ENCODE assay signal across 1 cellular context in genomic region chr5:76372320-76373054, GRCh38.
TF ChIP-seq lines count a peak whose summit lies in the region.

No MANE protein-coding gene starts in this region.

TF ChIP-seq in K562, 482 proteins besides CTCF, POLR2A, EP300 and RAD21 (continued from another document):
- TF ChIP-seq ARID4B (CRISPR knock-in tag; IDR thresholded peaks at IDR 0.05) (no peak), GTF3C2 (IDR thresholded peaks at IDR 0.05; ENCODE audit: borderline replicate concordance, extremely low read depth, insufficient read length) (no peak), PTRF (tag; IDR thresholded peaks at IDR 0.05) (no peak), NCOA4 (IDR thresholded peaks at IDR 0.05; ENCODE audit: partially characterized antibody) (no peak), CHD7 (IDR thresholded peaks at IDR 0.05; ENCODE audit: low read depth, low read length) (no peak), ZNF699 (CRISPR knock-in tag; IDR thresholded peaks at IDR 0.05; ENCODE audit: insufficient replicate concordance) (no peak), THRAP3 (IDR thresholded peaks at IDR 0.05; ENCODE audit: borderline replicate concordance) (no peak), MITF (IDR thresholded peaks at IDR 0.05) (no peak), TAL1 (IDR thresholded peaks at IDR 0.05) (peak; percentile 79), HDGF (IDR thresholded peaks at IDR 0.05) (no peak), CREB3 (tag; conservative IDR thresholded peaks at IDR 0.05; ENCODE audit: low read depth) (no peak; the same call in 1 of the 2 replicates), MAFF (IDR thresholded peaks at IDR 0.05; ENCODE audit: low read length) (peak; percentile 100), XRCC3 (IDR thresholded peaks at IDR 0.05) (no peak), ZNF23 (CRISPR knock-in tag; IDR thresholded peaks at IDR 0.05) (no peak), POLR3G (IDR thresholded peaks at IDR 0.05; ENCODE audit: extremely low read depth, insufficient read length, insufficient replicate concordance) (no peak), SP1 (CRISPR knock-in tag; IDR thresholded peaks at IDR 0.05) (no peak)
